ENCODE assay signal across 27 cellular contexts in the genomic region with DNA sequence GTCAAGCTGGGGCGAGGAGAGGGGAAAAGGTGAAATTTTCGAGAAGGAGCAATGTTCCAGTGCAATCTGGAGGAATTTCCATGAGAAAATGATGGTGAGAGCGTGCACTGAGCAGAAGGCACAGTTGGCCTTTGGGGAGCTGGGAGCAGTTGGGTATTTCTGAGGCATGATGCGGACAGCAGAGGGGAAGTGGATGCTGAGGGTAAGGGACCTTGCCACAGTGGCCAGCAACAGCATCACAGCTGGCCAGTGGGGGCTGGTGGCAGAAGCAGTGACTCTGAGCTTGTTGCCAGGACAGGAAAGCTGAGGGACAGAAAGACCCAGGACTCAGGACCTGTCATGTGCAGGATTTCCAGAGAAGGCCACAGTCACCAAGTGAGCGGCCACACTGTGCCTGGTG.
DNase-seq lines count a peak whose midpoint lies in the region; FAIRE-seq and TF ChIP-seq lines count a peak whose summit lies in the region.
"Had no signal": no experiment of that assay in that cellular context is flagged by ENCODE, and none has a peak within 500 bp of the region (broad histone marks: within the 10 kb centered on the region; RNA-seq: fewer than 3 reads in every experiment).

No MANE protein-coding gene starts in this region.

- H3K27ac ChIP-seq in H1 (ENCODE audit: low read depth, low read length), result no peak overlapping the region
- H3K27ac ChIP-seq in neuronal stem cell (replicated peaks; ENCODE audit: low read length), result no peak overlapping the region
- H3K27ac ChIP-seq: 22Rv1, GM23248, Peyer's patch had no signal

- H3K79me1 ChIP-seq in H1 (ENCODE audit: low read depth, low read length) (no peaks in the 10 kb centered on the region), neuronal stem cell (ENCODE audit: low read depth, low read length) (no peaks in the 10 kb centered on the region)

- POLR2A ChIA-PET in H1 (lab: Charles Lee; ENCODE audit: partially characterized antibody), result interaction anchor here (1.2 to 2.6 kb wide), 3 partner anchors 61 to 125 kb away, joined by 4 to 10 read pairs (median 4); partner anchors contain the start of gene SLC6A6

- H2BK5ac ChIP-seq in H1 (ENCODE audit: low read depth, low read length) (peak overlapping the region; percentile 84; the same call in 1 of the 2 replicates), neuronal stem cell (ENCODE audit: low read length) (no peak overlapping the region)

- H3K4me2 ChIP-seq in H1 (ENCODE audit: insufficient read depth in 1 of 2, low read depth in 2 of 2, low read length in 2 of 2) (no peak overlapping the region), neuronal stem cell (ENCODE audit: insufficient read depth, low read length, poor library complexity, severe bottlenecking) (no peak overlapping the region)

- H2BK15ac ChIP-seq in H1 (ENCODE audit: low read length), result peak overlapping the region; percentile 65; the same call in 1 of the 2 replicates
- H2BK15ac ChIP-seq in neuronal stem cell (ENCODE audit: low read length), result no peak overlapping the region

- H3K4me3 ChIP-seq in H1 (ENCODE audit: extremely low read depth in 1 of 4, insufficient read depth in 2 of 4, low read depth in 3 of 4, low read length in 4 of 4) (no peak overlapping the region), neuronal stem cell (ENCODE audit: low read length in 2 of 2) (no peak overlapping the region)
- H3K4me3 ChIP-seq: GM23248, Peyer's patch, SK-N-MC had no signal

- no peak overlapping the region for H3K56ac ChIP-seq in H1 (replicated peaks; ENCODE audit: insufficient read length, low read depth, low read length)

- peaks cover 4 to 29% (median 21%) of the 10 kb centered on the region in 4 experiments for H3K4me1 ChIP-seq in H1 (replicated peaks in 1 of 4; ENCODE audit: control insufficient read depth in 3 of 4, insufficient read depth in 4 of 4, low read length in 3 of 4)
- peaks cover 5 to 18% of the 10 kb centered on the region in 2 donors for H3K4me1 ChIP-seq in neuronal stem cell (ENCODE audit: control insufficient read depth in 2 of 2, insufficient read depth in 1 of 2, low read depth in 1 of 2, low read length in 2 of 2)
- H3K4me1 ChIP-seq: BE2C, Peyer's patch had no signal

- FAIRE-seq in H1 (lab: Jason Lieb, UNC), result no peak

- TF ChIP-seq EP300 in H1 (IDR thresholded peaks at IDR 0.05; ENCODE audit: borderline replicate concordance in 1 of 2, low read depth in 2 of 2, low read length in 2 of 2), result no peak

- TF ChIP-seq POLR2A in H1 (IDR thresholded peaks at IDR 0.05; ENCODE audit: control extremely low read depth in 1 of 2, low read depth in 2 of 2, low read length in 2 of 2), result no peak

- 0 out of 2 replicates have a peak overlapping the region, but pooled peaks have one; percentile 16 for H3K18ac ChIP-seq in H1 (ENCODE audit: extremely low read depth, low read length)
- H3K18ac ChIP-seq in neuronal stem cell (ENCODE audit: low read length), result no peak overlapping the region

- H4K20me1 ChIP-seq in H1 (replicated peaks in 1 of 2; ENCODE audit: control insufficient read depth in 1 of 2, insufficient read depth in 2 of 2, low read length in 2 of 2), result no peaks in the 10 kb centered on the region

- peak overlapping the region; percentile 93 for H2BK12ac ChIP-seq in H1 (ENCODE audit: low read depth, low read length)
- H2BK12ac ChIP-seq in neuronal stem cell (ENCODE audit: low read length), result peak overlapping the region; percentile 30

- no peak overlapping the region for H2AFZ ChIP-seq in H1 (ENCODE audit: low read length)
- no peak overlapping the region for H2AFZ ChIP-seq in neuronal stem cell (ENCODE audit: low read length)
- H2AFZ ChIP-seq: GM23248 had no signal

- H3K9ac ChIP-seq in H1 (replicated peaks in 1 of 4; ENCODE audit: extremely low read depth in 1 of 4, low read depth in 3 of 4, low read length in 3 of 4) (no peak overlapping the region), neuronal stem cell (ENCODE audit: low read depth, low read length, poor library complexity) (no peak overlapping the region)
- H3K9ac ChIP-seq: GM23248 had no signal

- H2BK120ac ChIP-seq in H1 (replicated peaks; ENCODE audit: low read depth, low read length) (peak overlapping the region; percentile 47), neuronal stem cell (ENCODE audit: low read depth, low read length) (no peak overlapping the region)

- TF ChIP-seq CTCF in H1 (IDR thresholded peaks at IDR 0.05; ENCODE audit: control extremely low read depth in 1 of 3, insufficient read depth in 1 of 3, low read depth in 1 of 3, low read length in 3 of 3), result no peak

- H2BK20ac ChIP-seq in H1 (ENCODE audit: low read length), result peak overlapping the region; percentile 68; the same call in 1 of the 2 replicates

- H3K4ac ChIP-seq in H1 (replicated peaks; ENCODE audit: insufficient read length, low read depth, low read length) (peak overlapping the region; percentile 86), neuronal stem cell (ENCODE audit: low read length) (no peak overlapping the region)

- H4K91ac ChIP-seq in H1 (replicated peaks; ENCODE audit: insufficient read length, low read length) (peak overlapping the region; percentile 81), neuronal stem cell (ENCODE audit: low read depth, low read length, poor library complexity) (no peak overlapping the region)

- no peaks in the 10 kb centered on the region for H3K79me2 ChIP-seq in H1 (ENCODE audit: control insufficient read depth in 1 of 2, insufficient read depth in 2 of 2, low read length in 2 of 2)

- H3K14ac ChIP-seq in H1 (ENCODE audit: insufficient read length), result no peak overlapping the region
- H3K14ac ChIP-seq in neuronal stem cell (ENCODE audit: low read length), result no peak overlapping the region

- H3K27me3 ChIP-seq in H1 (replicated peaks in 1 of 4; ENCODE audit: control insufficient read depth in 3 of 4, extremely low read depth in 1 of 4, insufficient read depth in 3 of 4, low read length in 3 of 4), result no peaks in the 10 kb centered on the region; a peak in 2 of 7 replicates
- peaks cover 0 to 39% (median 0%) of the 10 kb centered on the region in 3 experiments for H3K27me3 ChIP-seq in neuronal stem cell (ENCODE audit: control insufficient read depth in 3 of 3, insufficient read depth in 3 of 3, low read depth in 1 of 3, low read length in 3 of 3)
- H3K27me3 ChIP-seq: BE2C, Peyer's patch had no signal

- DNase-seq in SKM-1 treated with dmso at 0.1 percent for 144 hours (lab: John Stamatoyannopoulos, UW; ENCODE audit: unreplicated experiment) (peak; percentile 12), SKM-1 (lab: John Stamatoyannopoulos, UW; ENCODE audit: unreplicated experiment) (no peak), H1 (ENCODE audit: low read depth in 1 of 2, low spot score in 2 of 2) (no peak), neuronal stem cell (ENCODE audit: low spot score) (no peak), NCI-H1930 (lab: John Stamatoyannopoulos, UW) (no peak), SW 1271 (lab: John Stamatoyannopoulos, UW) (no peak), putamen (ENCODE audit: low spot score) (no peak)
- DNase-seq in effector CD4-positive, alpha-beta T cell, result no peak
- DNase-seq: BE2C; CD8-positive, alpha-beta memory T cell; GM23248; H9; IMR-90; KG1; MM.1S; NCI-H1092; NCI-H1417 treated with DMSO at 0.1 percent for 48 hours; NCI-H1694 treated with DMSO at 0.1 percent for 48 hours; NCI-H2081 treated with DMSO at 0.1 percent for 48 hours; NCI-H2171; NCI-H226; NCI-H510A; NCI-H69; SHP77 treated with DMSO at 0.1 percent for 48 hours had no signal

- no peak overlapping the region; the same call in 1 of the 2 replicates for H4K8ac ChIP-seq in H1 (ENCODE audit: extremely low read depth, insufficient read depth, low read length)
- no peak overlapping the region for H4K8ac ChIP-seq in neuronal stem cell (ENCODE audit: low read depth, low read length)

- no peak overlapping the region for H4K5ac ChIP-seq in H1 (ENCODE audit: insufficient read length, low read depth, low read length)

- no peaks in the 10 kb centered on the region for H3K23me2 ChIP-seq in H1 (ENCODE audit: low read depth, low read length)

- WGBS in H1 (ENCODE audit: extremely low coverage in 1 of 2, insufficient coverage in 1 of 2, insufficient read length in 1 of 2, insufficient replicate concordance in 2 of 2, low coverage in 1 of 2, low lambda C conversion rate in 2 of 2, missing lambda C conversion rate in 1 of 2), 2 experiments, result 87% methylated on average over 5 of the region's 5 CpGs; no CpG with 5 or more reads in 1 of the 2 experiments
- WGBS in neuronal stem cell (ENCODE audit: extremely low coverage in 2 of 2, insufficient read length in 2 of 2, insufficient replicate concordance in 1 of 2), 2 donors, result no CpG with 5 or more reads among the region's 5 CpGs

- TF ChIP-seq RAD21 in H1 (IDR thresholded peaks at IDR 0.05 in 1 of 2, conservative IDR thresholded peaks at IDR 0.05 in 1 of 2; ENCODE audit: low read depth in 2 of 2, low read length in 2 of 2), result no peak

- H2AK5ac ChIP-seq in H1 (ENCODE audit: low read depth, low read length) (peak overlapping the region; percentile 92; the same call in 1 of the 2 replicates), neuronal stem cell (ENCODE audit: low read depth, low read length) (no peak overlapping the region)

- CTCF ChIA-PET in H1 (lab: Charles Lee; ENCODE audit: partially characterized antibody), result interaction anchor here (0.6 to 6.9 kb wide), 28 partner anchors 11 to 377 kb away, joined by 3 to 75 read pairs (median 6); partner anchors contain the start of gene SLC6A6

- H3K23ac ChIP-seq in H1 (ENCODE audit: insufficient read length) (no peak overlapping the region), neuronal stem cell (ENCODE audit: low read depth, low read length, poor library complexity) (peak overlapping the region; percentile 2)

- H3K9me3 ChIP-seq in H1 (ENCODE audit: insufficient read depth in 2 of 2, low read depth in 1 of 2, low read length in 1 of 2) (no peaks in the 10 kb centered on the region), neuronal stem cell (replicated peaks in 1 of 2; ENCODE audit: control insufficient read depth in 2 of 2, insufficient read depth in 1 of 2, low read depth in 1 of 2, low read length in 2 of 2) (no peaks in the 10 kb centered on the region)
- H3K9me3 ChIP-seq: BE2C, Peyer's patch had no signal

- no peaks in the 10 kb centered on the region for H3K36me3 ChIP-seq in H1 (ENCODE audit: control insufficient read depth in 2 of 4, insufficient read depth in 4 of 4, low read length in 3 of 4)
- no peaks in the 10 kb centered on the region for H3K36me3 ChIP-seq in neuronal stem cell (replicated peaks in 1 of 2; ENCODE audit: control insufficient read depth in 2 of 2, insufficient read depth in 2 of 2, low read length in 2 of 2)
- H3K36me3 ChIP-seq: BE2C, Peyer's patch had no signal

TF ChIP-seq in H1, 55 proteins besides CTCF, POLR2A, EP300 and RAD21 (continues in another document):
- TF ChIP-seq SRF (IDR thresholded peaks at IDR 0.05; ENCODE audit: low read depth, low read length) (no peak), ATF3 (IDR thresholded peaks at IDR 0.05; ENCODE audit: insufficient read depth, low read depth, low read length) (no peak), CHD2 (IDR thresholded peaks at IDR 0.05; ENCODE audit: low read length) (no peak), BACH1 (IDR thresholded peaks at IDR 0.05; ENCODE audit: low read length) (no peak), SP4 (IDR thresholded peaks at IDR 0.05; ENCODE audit: low read length) (no peak)
